ENCODE assay signal across 1 cellular context in the genomic region with DNA sequence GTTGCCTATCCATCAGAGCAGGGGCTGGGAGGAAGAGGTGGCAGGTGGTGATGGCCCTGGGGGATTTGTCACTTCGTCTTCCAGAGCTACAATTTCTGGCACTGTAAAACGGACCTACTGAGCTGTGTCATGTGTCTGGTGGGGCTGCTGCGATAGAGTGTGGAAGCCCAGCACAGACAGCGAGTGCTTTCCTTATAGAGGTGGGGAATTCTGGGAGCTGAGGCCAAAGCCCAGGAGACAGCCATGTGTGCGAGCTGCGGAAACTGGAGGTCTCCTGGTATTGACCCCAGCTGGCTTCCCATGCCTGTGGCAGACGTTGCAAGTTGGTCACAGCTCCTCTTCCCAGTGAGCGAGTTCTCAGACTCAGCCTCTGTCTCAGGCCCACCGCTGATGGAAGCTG.
TF ChIP-seq lines count a peak whose summit lies in the region.

No MANE protein-coding gene starts in this region.

TF ChIP-seq in H1, 55 proteins besides CTCF, POLR2A, EP300 and RAD21 (continued from another document):
- TF ChIP-seq, protein P1, sequence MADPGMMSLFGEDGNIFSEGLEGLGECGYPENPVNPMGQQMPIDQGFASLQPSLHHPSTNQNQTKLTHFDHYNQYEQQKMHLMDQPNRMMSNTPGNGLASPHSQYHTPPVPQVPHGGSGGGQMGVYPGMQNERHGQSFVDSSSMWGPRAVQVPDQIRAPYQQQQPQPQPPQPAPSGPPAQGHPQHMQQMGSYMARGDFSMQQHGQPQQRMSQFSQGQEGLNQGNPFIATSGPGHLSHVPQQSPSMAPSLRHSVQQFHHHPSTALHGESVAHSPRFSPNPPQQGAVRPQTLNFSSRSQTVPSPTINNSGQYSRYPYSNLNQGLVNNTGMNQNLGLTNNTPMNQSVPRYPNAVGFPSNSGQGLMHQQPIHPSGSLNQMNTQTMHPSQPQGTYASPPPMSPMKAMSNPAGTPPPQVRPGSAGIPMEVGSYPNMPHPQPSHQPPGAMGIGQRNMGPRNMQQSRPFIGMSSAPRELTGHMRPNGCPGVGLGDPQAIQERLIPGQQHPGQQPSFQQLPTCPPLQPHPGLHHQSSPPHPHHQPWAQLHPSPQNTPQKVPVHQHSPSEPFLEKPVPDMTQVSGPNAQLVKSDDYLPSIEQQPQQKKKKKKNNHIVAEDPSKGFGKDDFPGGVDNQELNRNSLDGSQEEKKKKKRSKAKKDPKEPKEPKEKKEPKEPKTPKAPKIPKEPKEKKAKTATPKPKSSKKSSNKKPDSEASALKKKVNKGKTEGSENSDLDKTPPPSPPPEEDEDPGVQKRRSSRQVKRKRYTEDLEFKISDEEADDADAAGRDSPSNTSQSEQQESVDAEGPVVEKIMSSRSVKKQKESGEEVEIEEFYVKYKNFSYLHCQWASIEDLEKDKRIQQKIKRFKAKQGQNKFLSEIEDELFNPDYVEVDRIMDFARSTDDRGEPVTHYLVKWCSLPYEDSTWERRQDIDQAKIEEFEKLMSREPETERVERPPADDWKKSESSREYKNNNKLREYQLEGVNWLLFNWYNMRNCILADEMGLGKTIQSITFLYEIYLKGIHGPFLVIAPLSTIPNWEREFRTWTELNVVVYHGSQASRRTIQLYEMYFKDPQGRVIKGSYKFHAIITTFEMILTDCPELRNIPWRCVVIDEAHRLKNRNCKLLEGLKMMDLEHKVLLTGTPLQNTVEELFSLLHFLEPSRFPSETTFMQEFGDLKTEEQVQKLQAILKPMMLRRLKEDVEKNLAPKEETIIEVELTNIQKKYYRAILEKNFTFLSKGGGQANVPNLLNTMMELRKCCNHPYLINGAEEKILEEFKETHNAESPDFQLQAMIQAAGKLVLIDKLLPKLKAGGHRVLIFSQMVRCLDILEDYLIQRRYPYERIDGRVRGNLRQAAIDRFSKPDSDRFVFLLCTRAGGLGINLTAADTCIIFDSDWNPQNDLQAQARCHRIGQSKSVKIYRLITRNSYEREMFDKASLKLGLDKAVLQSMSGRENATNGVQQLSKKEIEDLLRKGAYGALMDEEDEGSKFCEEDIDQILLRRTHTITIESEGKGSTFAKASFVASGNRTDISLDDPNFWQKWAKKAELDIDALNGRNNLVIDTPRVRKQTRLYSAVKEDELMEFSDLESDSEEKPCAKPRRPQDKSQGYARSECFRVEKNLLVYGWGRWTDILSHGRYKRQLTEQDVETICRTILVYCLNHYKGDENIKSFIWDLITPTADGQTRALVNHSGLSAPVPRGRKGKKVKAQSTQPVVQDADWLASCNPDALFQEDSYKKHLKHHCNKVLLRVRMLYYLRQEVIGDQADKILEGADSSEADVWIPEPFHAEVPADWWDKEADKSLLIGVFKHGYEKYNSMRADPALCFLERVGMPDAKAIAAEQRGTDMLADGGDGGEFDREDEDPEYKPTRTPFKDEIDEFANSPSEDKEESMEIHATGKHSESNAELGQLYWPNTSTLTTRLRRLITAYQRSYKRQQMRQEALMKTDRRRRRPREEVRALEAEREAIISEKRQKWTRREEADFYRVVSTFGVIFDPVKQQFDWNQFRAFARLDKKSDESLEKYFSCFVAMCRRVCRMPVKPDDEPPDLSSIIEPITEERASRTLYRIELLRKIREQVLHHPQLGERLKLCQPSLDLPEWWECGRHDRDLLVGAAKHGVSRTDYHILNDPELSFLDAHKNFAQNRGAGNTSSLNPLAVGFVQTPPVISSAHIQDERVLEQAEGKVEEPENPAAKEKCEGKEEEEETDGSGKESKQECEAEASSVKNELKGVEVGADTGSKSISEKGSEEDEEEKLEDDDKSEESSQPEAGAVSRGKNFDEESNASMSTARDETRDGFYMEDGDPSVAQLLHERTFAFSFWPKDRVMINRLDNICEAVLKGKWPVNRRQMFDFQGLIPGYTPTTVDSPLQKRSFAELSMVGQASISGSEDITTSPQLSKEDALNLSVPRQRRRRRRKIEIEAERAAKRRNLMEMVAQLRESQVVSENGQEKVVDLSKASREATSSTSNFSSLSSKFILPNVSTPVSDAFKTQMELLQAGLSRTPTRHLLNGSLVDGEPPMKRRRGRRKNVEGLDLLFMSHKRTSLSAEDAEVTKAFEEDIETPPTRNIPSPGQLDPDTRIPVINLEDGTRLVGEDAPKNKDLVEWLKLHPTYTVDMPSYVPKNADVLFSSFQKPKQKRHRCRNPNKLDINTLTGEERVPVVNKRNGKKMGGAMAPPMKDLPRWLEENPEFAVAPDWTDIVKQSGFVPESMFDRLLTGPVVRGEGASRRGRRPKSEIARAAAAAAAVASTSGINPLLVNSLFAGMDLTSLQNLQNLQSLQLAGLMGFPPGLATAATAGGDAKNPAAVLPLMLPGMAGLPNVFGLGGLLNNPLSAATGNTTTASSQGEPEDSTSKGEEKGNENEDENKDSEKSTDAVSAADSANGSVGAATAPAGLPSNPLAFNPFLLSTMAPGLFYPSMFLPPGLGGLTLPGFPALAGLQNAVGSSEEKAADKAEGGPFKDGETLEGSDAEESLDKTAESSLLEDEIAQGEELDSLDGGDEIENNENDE (IDR thresholded peaks at IDR 0.05; ENCODE audit: insufficient replicate concordance, low read length), result no peak
- TF ChIP-seq CEBPB (IDR thresholded peaks at IDR 0.05; ENCODE audit: low read depth, low read length), result no peak
- no peak for TF ChIP-seq JUN (IDR thresholded peaks at IDR 0.05; ENCODE audit: low read depth, low read length)
- TF ChIP-seq MAFK (IDR thresholded peaks at IDR 0.05; ENCODE audit: low read depth, low read length), result no peak
- TF ChIP-seq CREB1 (IDR thresholded peaks at IDR 0.05), result no peak
- TF ChIP-seq BRCA1 (IDR thresholded peaks at IDR 0.05; ENCODE audit: low read depth, low read length), result no peak
- TF ChIP-seq, protein P2, sequence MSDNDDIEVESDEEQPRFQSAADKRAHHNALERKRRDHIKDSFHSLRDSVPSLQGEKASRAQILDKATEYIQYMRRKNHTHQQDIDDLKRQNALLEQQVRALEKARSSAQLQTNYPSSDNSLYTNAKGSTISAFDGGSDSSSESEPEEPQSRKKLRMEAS (IDR thresholded peaks at IDR 0.05), result no peak
- no peak for TF ChIP-seq RFX5 (IDR thresholded peaks at IDR 0.05; ENCODE audit: borderline replicate concordance, low read depth, low read length)
- TF ChIP-seq SP1 (IDR thresholded peaks at IDR 0.05; ENCODE audit: low read depth, low read length), result no peak
- no peak for TF ChIP-seq RBBP5 (IDR thresholded peaks at IDR 0.05; ENCODE audit: borderline replicate concordance, low read depth, low read length)
- no peak for TF ChIP-seq HDAC6 (IDR thresholded peaks at IDR 0.05; ENCODE audit: low read depth, low read length)
- TF ChIP-seq SAP30 (IDR thresholded peaks at IDR 0.05; ENCODE audit: insufficient read depth, insufficient replicate concordance, low read length), result no peak
- no peak for TF ChIP-seq GTF2F1 (IDR thresholded peaks at IDR 0.05; ENCODE audit: borderline replicate concordance, low read depth, low read length)
- no peak for TF ChIP-seq CHD1 (IDR thresholded peaks at IDR 0.05; ENCODE audit: low read depth, low read length)
- TF ChIP-seq JUND (IDR thresholded peaks at IDR 0.05; ENCODE audit: low read length), result no peak
